19 cellular contexts compared by ENCODE assay signal in the genomic region with DNA sequence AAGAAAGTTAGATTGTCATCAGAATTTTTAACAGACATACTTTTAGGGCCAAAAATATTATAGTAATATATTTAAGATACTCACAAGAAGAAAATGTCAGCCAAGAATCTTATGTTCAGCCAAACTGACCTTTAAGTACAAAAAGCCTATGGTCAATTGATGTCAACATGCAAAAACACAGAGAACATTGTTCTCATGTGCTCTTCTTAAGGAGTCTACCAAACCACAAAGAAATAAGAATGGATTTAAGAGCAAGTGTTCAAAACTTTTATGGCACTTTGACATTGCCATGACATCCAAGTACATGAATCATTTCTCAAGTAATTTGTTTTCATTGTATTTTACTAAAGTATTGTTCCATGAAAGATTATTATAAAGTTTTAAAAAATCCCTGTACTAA.
DNase-seq lines count a peak whose midpoint lies in the region; ATAC-seq and TF ChIP-seq lines count a peak whose summit lies in the region.
"Had no signal": no experiment of that assay in that cellular context is flagged by ENCODE, and none has a peak within 500 bp of the region (broad histone marks: within the 10 kb centered on the region; RNA-seq: fewer than 3 reads in every experiment).

No MANE protein-coding gene starts in this region.

- no peak for ATAC-seq in HG02870 (IDR thresholded peaks at IDR 0.05; ENCODE audit: unreplicated experiment)
- ATAC-seq: CD8-positive, alpha-beta T cell; GM12878 had no signal

- in situ Hi-C loops in SK-MEL-5 (cut with HindIII; ENCODE audit: low pct_unique_long_range_greater_than_20kb, low sequenced_read_pairs): no loop called here

- TF ChIP-seq CTCF in foreskin fibroblast (IDR thresholded peaks at IDR 0.05; ENCODE audit: low read depth, low read length): no peak
- no peak for TF ChIP-seq CTCF in retinal pigment epithelial cell (conservative IDR thresholded peaks at IDR 0.05; ENCODE audit: low read depth, low read length)

- H3K4me3 ChIP-seq in foreskin fibroblast (ENCODE audit: low read depth in 1 of 2, low read length in 2 of 2) (no peak overlapping the region), retinal pigment epithelial cell (ENCODE audit: low read length) (no peak overlapping the region)
- H3K4me3 ChIP-seq: BLaER1, GM12878, GM23248 had no signal

- peak; percentile 16 for DNase-seq in COLO829 (ENCODE audit: low spot score)
- peak; percentile 89 for DNase-seq in SK-MEL-5 (ENCODE audit: low read depth, low spot score)
- DNase-seq in foreskin fibroblast: peak; percentile 11 to 44
- DNase-seq in retinal pigment epithelial cell (ENCODE audit: low read depth): peak; percentile 15
- DNase-seq in activated gamma-delta T cell treated with Interleukin-2 at 50 U/mL for 16 hours: no peak
- DNase-seq in SW480 (ENCODE audit: low spot score): no peak
- DNase-seq in SK-N-DZ (ENCODE audit: low spot score): no peak
- DNase-seq: CD4-positive, CD25-positive, alpha-beta regulatory T cell; CD8-positive, alpha-beta T cell; DMS 273 treated with DMSO at 0.1 percent for 48 hours; DMS79; EL; GDM1; GM23248; H7; HCEC 1CT had no signal

Comparison
In these comparisons a context has a peak if more than half of its experiments do, and no peak if none do; other contexts are left out.
1. DNase-seq: peak in COLO829 (single experiment), SK-MEL-5 (single experiment), foreskin fibroblast (2 of 2) and retinal pigment epithelial cell (single experiment); none in activated gamma-delta T cell treated with Interleukin-2 at 50 U/mL for 16 hours (single experiment), SW480 (single experiment) and SK-N-DZ (single experiment).